25 cellular contexts compared by ENCODE assay signal in the genomic region with DNA sequence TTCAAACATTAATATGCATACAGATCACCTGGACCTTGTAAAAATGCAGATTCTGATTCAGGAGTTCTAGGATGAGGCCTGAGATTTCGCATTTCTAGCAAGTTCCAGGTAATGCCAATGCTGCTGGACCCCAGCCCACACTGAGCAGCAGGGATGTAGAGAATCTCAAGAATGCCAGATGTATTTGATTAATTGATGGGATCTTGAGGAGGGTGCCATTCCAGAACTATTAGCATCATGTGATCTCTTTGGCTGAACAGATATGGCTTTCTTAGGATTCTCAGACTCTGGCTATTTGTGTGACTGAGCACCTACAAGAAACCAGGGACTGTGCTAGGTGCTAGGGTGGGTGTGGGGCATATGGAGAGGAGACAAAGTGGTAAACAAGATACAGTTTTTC.
"Had no signal": no experiment of that assay in that cellular context is flagged by ENCODE, and none has a peak within 500 bp of the region (broad histone marks: within the 10 kb centered on the region; RNA-seq: fewer than 3 reads in every experiment).

No MANE protein-coding gene starts in this region.

- H3K27me3 Mint-ChIP-seq: progenitor cell of endocrine pancreas; stimulated activated memory B cell treated with anti-CD40 and anti-IgM and Interleukin-4, amounts not matched to agents 10 μg/mL and 1 μg/mL and 100 μg/mL, for 72 hours; stimulated activated naive CD8-positive, alpha-beta T cell treated with anti-CD3 and anti-CD28 coated beads, Interleukin-15, amount 100 ng/mL, for 72 hours had no signal

- H3K9me3 Mint-ChIP-seq: mesothelial cell of epicardium; naive thymus-derived CD4-positive, alpha-beta T cell; natural killer cell treated with Interleukin-12 subunit alpha and Interleukin-12 subunit beta and Interleukin-15 and Interleukin-18, amount 100 ng/mL, for 72 hours; stimulated activated memory B cell treated with anti-CD40 and anti-IgM and Interleukin-4, amounts not matched to agents 10 μg/mL and 1 μg/mL and 100 μg/mL, for 72 hours; stimulated activated naive CD8-positive, alpha-beta T cell treated with anti-CD3 and anti-CD28 coated beads, Interleukin-15, amount 100 ng/mL, for 72 hours had no signal

- H3K36me3 ChIP-seq: left lung, lower lobe of right lung, ovary, right atrium auricular region, right lobe of liver, tibial nerve, upper lobe of left lung, vagina had no signal

- H3K27ac ChIP-seq: left lung, lower lobe of right lung, ovary, right atrium auricular region, right lobe of liver, tibial nerve, upper lobe of left lung, vagina had no signal

- H3K4me2 ChIP-seq: smooth muscle cell had no signal

- ATAC-seq: left colon; left lung; lower lobe of right lung; mucosa of descending colon; naive thymus-derived CD4-positive, alpha-beta T cell; natural killer cell treated with Interleukin-12 subunit alpha and Interleukin-12 subunit beta and Interleukin-15 and Interleukin-18, amount 100 ng/mL, for 72 hours; right lobe of liver; stimulated activated memory B cell treated with anti-CD40 and anti-IgM and Interleukin-4, amounts not matched to agents 10 μg/mL and 1 μg/mL and 100 μg/mL, for 72 hours; stimulated activated naive CD8-positive, alpha-beta T cell treated with anti-CD3 and anti-CD28 coated beads, Interleukin-15, amount 100 ng/mL, for 72 hours had no signal

- H3K27me3 ChIP-seq: left lung, ovary, right atrium auricular region, right lobe of liver, tibial nerve, upper lobe of left lung, vagina had no signal

- H3K4me1 ChIP-seq: left lung, lower lobe of right lung, right atrium auricular region, right lobe of liver, tibial nerve, upper lobe of left lung, vagina had no signal

- DNase-seq: kidney; left colon; left lung; lower lobe of right lung; mesenchymal stem cell; mucosa of descending colon; naive thymus-derived CD4-positive, alpha-beta T cell; ovary; right lobe of liver; stimulated activated CD4-positive, alpha-beta T cell treated with anti-CD3 and anti-CD28 coated beads, Interleukin-1b, Interleukin-23, amount 100 ng/mL, for 48 hours; stimulated activated CD4-positive, alpha-beta T cell treated with anti-CD3 and anti-CD28 coated beads, Interleukin-2, amount 100 ng/mL, for 48 hours; stimulated activated CD4-positive, alpha-beta T cell treated with anti-CD3 and anti-CD28 coated beads, Interleukin-4, amount 100 ng/mL, for 4 hours; stimulated activated CD8-positive, alpha-beta memory T cell treated with anti-CD3 and anti-CD28 coated beads, Interleukin-4, amount 100 ng/mL, for 48 hours; stimulated activated naive CD4-positive, alpha-beta T cell treated with Interleukin-2 at 50 U/mL for 16 hours; stimulated activated naive CD8-positive, alpha-beta T cell treated with anti-CD3 and anti-CD28 coated beads, Interleukin-15, amount 100 ng/mL, for 72 hours; substantia nigra; upper lobe of left lung had no signal

- H3K9me3 ChIP-seq: left lung, lower lobe of right lung, mucosa of descending colon, ovary, right atrium auricular region, right lobe of liver, tibial nerve, upper lobe of left lung, vagina had no signal

- H3K36me3 Mint-ChIP-seq: mesothelial cell of epicardium; naive thymus-derived CD4-positive, alpha-beta T cell; natural killer cell treated with Interleukin-12 subunit alpha and Interleukin-12 subunit beta and Interleukin-15 and Interleukin-18, amount 100 ng/mL, for 72 hours; stimulated activated memory B cell treated with anti-CD40 and anti-IgM and Interleukin-4, amounts not matched to agents 10 μg/mL and 1 μg/mL and 100 μg/mL, for 72 hours had no signal

- H3K4me3 Mint-ChIP-seq: mesothelial cell of epicardium; naive thymus-derived CD4-positive, alpha-beta T cell; natural killer cell treated with Interleukin-12 subunit alpha and Interleukin-12 subunit beta and Interleukin-15 and Interleukin-18, amount 100 ng/mL, for 72 hours; stimulated activated memory B cell treated with anti-CD40 and anti-IgM and Interleukin-4, amounts not matched to agents 10 μg/mL and 1 μg/mL and 100 μg/mL, for 72 hours; stimulated activated naive CD8-positive, alpha-beta T cell treated with anti-CD3 and anti-CD28 coated beads, Interleukin-15, amount 100 ng/mL, for 72 hours had no signal

- H3K4me1 Mint-ChIP-seq: naive thymus-derived CD4-positive, alpha-beta T cell; stimulated activated memory B cell treated with anti-CD40 and anti-IgM and Interleukin-4, amounts not matched to agents 10 μg/mL and 1 μg/mL and 100 μg/mL, for 72 hours; stimulated activated naive CD8-positive, alpha-beta T cell treated with anti-CD3 and anti-CD28 coated beads, Interleukin-15, amount 100 ng/mL, for 72 hours had no signal

- H3K4me3 ChIP-seq: left lung, lower lobe of right lung, mucosa of descending colon, ovary, right atrium auricular region, right lobe of liver, smooth muscle cell, tibial nerve, upper lobe of left lung, vagina had no signal

- H3K27ac Mint-ChIP-seq: mesothelial cell of epicardium; naive thymus-derived CD4-positive, alpha-beta T cell; natural killer cell treated with Interleukin-12 subunit alpha and Interleukin-12 subunit beta and Interleukin-15 and Interleukin-18, amount 100 ng/mL, for 72 hours; progenitor cell of endocrine pancreas; stimulated activated memory B cell treated with anti-CD40 and anti-IgM and Interleukin-4, amounts not matched to agents 10 μg/mL and 1 μg/mL and 100 μg/mL, for 72 hours; stimulated activated naive CD8-positive, alpha-beta T cell treated with anti-CD3 and anti-CD28 coated beads, Interleukin-15, amount 100 ng/mL, for 72 hours had no signal
